Comparison of ENCODE assay signal across 8 cellular contexts in the genomic region with DNA sequence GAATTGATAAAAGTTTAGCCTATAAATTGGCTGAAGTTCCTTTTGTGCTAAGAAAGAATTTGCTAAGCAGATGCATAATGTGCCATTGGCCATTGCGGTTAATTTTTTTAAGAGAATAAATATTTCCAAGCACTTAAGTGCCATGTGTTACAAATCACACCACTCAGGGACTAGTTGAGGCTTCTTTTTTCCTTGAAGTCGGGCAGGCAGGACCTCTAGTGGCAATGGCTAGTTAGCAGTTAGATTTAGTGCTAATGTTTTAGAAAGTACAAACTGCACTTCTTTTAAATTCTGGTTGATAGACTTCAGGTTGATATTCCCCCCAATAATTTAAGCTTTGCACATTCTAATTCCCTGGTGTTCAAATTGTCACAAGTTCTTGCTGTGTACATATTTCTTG.
DNase-seq lines count a peak whose midpoint lies in the region; ATAC-seq, FAIRE-seq and TF ChIP-seq lines count a peak whose summit lies in the region.

No MANE protein-coding gene starts in this region.

- H3K36me3 ChIP-seq in mesendoderm (ENCODE audit: control insufficient read depth, insufficient read depth, low read length) (no peaks in the 10 kb centered on the region), small intestine (ENCODE audit: control insufficient read depth in 2 of 2, insufficient read depth in 2 of 2, low read length in 2 of 2) (no peaks in the 10 kb centered on the region), upper lobe of left lung (no peaks in the 10 kb centered on the region)

- H2AK5ac ChIP-seq in mesendoderm (ENCODE audit: low read length): no peak overlapping the region

- no peak overlapping the region for H2BK5ac ChIP-seq in mesendoderm (ENCODE audit: low read length)

- no peak for FAIRE-seq in small intestine (lab: Jason Lieb, UNC)

- H3K79me1 ChIP-seq in mesendoderm (ENCODE audit: low read length): no peaks in the 10 kb centered on the region

- peak; percentile 10 for DNase-seq in ELF-1 (ENCODE audit: low read depth, low spot score)
- DNase-seq in Kasumi-1 (lab: John Stamatoyannopoulos, UW): peak; percentile 33 to 66
- DNase-seq in T47D (ENCODE audit: low read depth in 1 of 2, low spot score in 1 of 2): peak; percentile 9 to 67
- DNase-seq in mesendoderm: peak; percentile 69
- DNase-seq in small intestine: no peak
- no peak for DNase-seq in upper lobe of left lung
- DNase-seq in stimulated activated CD4-positive, alpha-beta T cell treated with anti-CD3 and anti-CD28 coated beads, Interleukin-1b, Interleukin-23, amount 100 ng/mL, for 48 hours: no peak

- no peak overlapping the region for H2BK15ac ChIP-seq in mesendoderm (replicated peaks; ENCODE audit: low read depth)

- no peak for TF ChIP-seq POLR2A in upper lobe of left lung (IDR thresholded peaks at IDR 0.05)

- no peak overlapping the region for H3K4me3 ChIP-seq in mesendoderm (ENCODE audit: low read length)
- H3K4me3 ChIP-seq in small intestine (ENCODE audit: low read depth in 1 of 2, low read length in 2 of 2): no peak overlapping the region
- no peak overlapping the region for H3K4me3 ChIP-seq in upper lobe of left lung

- in situ Hi-C loops in T47D (cut with HindIII; ENCODE audit: low pct_unique_long_range_greater_than_20kb, low sequenced_read_pairs): no loop called here

- H3K18ac ChIP-seq in mesendoderm (ENCODE audit: low read length): no peak overlapping the region

- H4K8ac ChIP-seq in mesendoderm (ENCODE audit: low read depth, low read length): no peak overlapping the region

- no peak overlapping the region for H3K4me2 ChIP-seq in mesendoderm (ENCODE audit: low read length)

- ATAC-seq in esophagus mucosa (no peak), upper lobe of left lung (ENCODE audit: low FRiP score in 2 of 2) (no peak)

- H3K9ac ChIP-seq in mesendoderm (ENCODE audit: low read length): no peak overlapping the region

- no peak for TF ChIP-seq EP300 in upper lobe of left lung (IDR thresholded peaks at IDR 0.05)

- no peak overlapping the region for H3K27ac ChIP-seq in mesendoderm (ENCODE audit: low read depth, low read length)
- no peak overlapping the region for H3K27ac ChIP-seq in small intestine (ENCODE audit: low read depth in 1 of 2, low read length in 1 of 2)
- H3K27ac ChIP-seq in upper lobe of left lung: no peak overlapping the region

- no peaks in the 10 kb centered on the region for H3K79me2 ChIP-seq in mesendoderm (ENCODE audit: control insufficient read depth, insufficient read depth, low read length)

- H3K9me3 ChIP-seq in small intestine (ENCODE audit: control insufficient read depth, low read depth) (no peaks in the 10 kb centered on the region), upper lobe of left lung (no peaks in the 10 kb centered on the region)

- H3K27me3 ChIP-seq in mesendoderm (ENCODE audit: insufficient read depth, low read length, poor library complexity) (no peaks in the 10 kb centered on the region), small intestine (ENCODE audit: control insufficient read depth in 2 of 2, insufficient read depth in 2 of 2, low read length in 2 of 2) (no peaks in the 10 kb centered on the region), upper lobe of left lung (no peaks in the 10 kb centered on the region)

- H4K5ac ChIP-seq in mesendoderm (ENCODE audit: low read length): no peak overlapping the region

- H2BK120ac ChIP-seq in mesendoderm (ENCODE audit: low read depth, low read length): no peak overlapping the region

- H3K4ac ChIP-seq in mesendoderm (ENCODE audit: low read depth, low read length): no peak overlapping the region

- H3K4me1 ChIP-seq in mesendoderm (ENCODE audit: control insufficient read depth, low read depth, low read length) (peaks cover 2% of the 10 kb centered on the region), small intestine (ENCODE audit: control insufficient read depth in 2 of 2, insufficient read depth in 1 of 2, low read depth in 1 of 2, low read length in 1 of 2) (no peaks in the 10 kb centered on the region), upper lobe of left lung (no peaks in the 10 kb centered on the region)

- H3K23ac ChIP-seq in mesendoderm (ENCODE audit: low read length): no peak overlapping the region

- no CpG with 5 or more reads among the region's 2 CpGs for WGBS in mesendoderm (ENCODE audit: extremely low coverage, insufficient coverage, low lambda C conversion rate)
- 19 to 30% (median 26%) methylated on average over 2 of the region's 2 CpGs for WGBS in small intestine, 3 donors
- WGBS in upper lobe of left lung, 2 donors: 21 to 29% methylated on average over 2 of the region's 2 CpGs

- H3K56ac ChIP-seq in mesendoderm (ENCODE audit: low read length): no peak overlapping the region

- TF ChIP-seq CTCF in upper lobe of left lung (IDR thresholded peaks at IDR 0.05): peak in 1 of 6 experiments; percentile 32

Comparison
In these comparisons a context has a peak if more than half of its experiments do, and no peak if none do; other contexts are left out.
1. DNase-seq: peak in ELF-1 (single experiment), Kasumi-1 (2 of 2), T47D (2 of 2) and mesendoderm (single experiment); none in small intestine (single experiment), upper lobe of left lung (0 of 2) and stimulated activated CD4-positive, alpha-beta T cell treated with anti-CD3 and anti-CD28 coated beads, Interleukin-1b, Interleukin-23, amount 100 ng/mL, for 48 hours (single experiment).